1 cellular context compared by ENCODE assay signal in genomic region chr2:170921873-170922272, GRCh38.
TF ChIP-seq lines count a peak whose summit lies in the region.
"Not testable (repeated sequence)": the region's sequence is repeated elsewhere in the genome, so short reads cannot be mapped to it uniquely, and the experiment has no call there.

No MANE protein-coding gene starts in this region.

TF ChIP-seq in HepG2, 621 proteins besides CTCF, POLR2A, EP300 and RAD21 (continued from another document and continues in another):
- TF ChIP-seq AHDC1 (CRISPR knock-in tag; IDR thresholded peaks at IDR 0.05; ENCODE audit: borderline replicate concordance) (peak; percentile 79; the same call in 1 of the 2 replicates), CREB1 (CRISPR knock-in tag; IDR thresholded peaks at IDR 0.05) (peak; percentile 45; the same call in 1 of the 2 replicates), RXRB (CRISPR knock-in tag; IDR thresholded peaks at IDR 0.05; ENCODE audit: borderline replicate concordance) (peak; percentile 33; the same call in 1 of the 2 replicates), ARID4A (CRISPR knock-in tag; IDR thresholded peaks at IDR 0.05; ENCODE audit: borderline replicate concordance) (peak; percentile 29; the same call in 1 of the 2 replicates), ARNTL (CRISPR knock-in tag; IDR thresholded peaks at IDR 0.05) (0 out of 2 replicates have a peak, but pooled peaks have one; percentile 55), PATZ1 (CRISPR knock-in tag; IDR thresholded peaks at IDR 0.05) (peak; percentile 13; the same call in 1 of the 2 replicates), BCL6 (CRISPR knock-in tag; IDR thresholded peaks at IDR 0.05) (peak; percentile 40), NR2F1 (CRISPR knock-in tag; IDR thresholded peaks at IDR 0.05) (peak in 1 of 2 experiments; percentile 28; a peak in 1 of 4 replicates), IRF2 (CRISPR knock-in tag; IDR thresholded peaks at IDR 0.05) (peak; percentile 53; the same call in 1 of the 2 replicates), CEBPG (CRISPR knock-in tag; IDR thresholded peaks at IDR 0.05) (peak; percentile 57; the same call in 1 of the 2 replicates), NCOA2 (CRISPR knock-in tag; IDR thresholded peaks at IDR 0.05) (peak; percentile 20; the same call in 1 of the 2 replicates), ZFX (CRISPR knock-in tag; IDR thresholded peaks at IDR 0.05; ENCODE audit: low read depth) (peak; percentile 46; the same call in 1 of the 2 replicates), ZNF609 (CRISPR knock-in tag; IDR thresholded peaks at IDR 0.05; ENCODE audit: borderline replicate concordance) (0 out of 2 replicates have a peak, but pooled peaks have one; percentile 16), SP5 (CRISPR knock-in tag; IDR thresholded peaks at IDR 0.05; ENCODE audit: borderline replicate concordance, low read depth) (peak; percentile 59; the same call in 1 of the 2 replicates), SAP130 (CRISPR knock-in tag; IDR thresholded peaks at IDR 0.05; ENCODE audit: low read depth) (peak; percentile 75), TARDBP (CRISPR knock-in tag; IDR thresholded peaks at IDR 0.05) (peak; percentile 37; the same call in 1 of the 2 replicates), ETV5 (CRISPR knock-in tag; IDR thresholded peaks at IDR 0.05; ENCODE audit: borderline replicate concordance) (peak; percentile 28; the same call in 1 of the 2 replicates), ZNF691 (CRISPR knock-in tag; IDR thresholded peaks at IDR 0.05; ENCODE audit: borderline replicate concordance, low read depth) (0 out of 2 replicates have a peak, but pooled peaks have one; percentile 28), PAXIP1 (CRISPR knock-in tag; conservative IDR thresholded peaks at IDR 0.05) (peak; percentile 69), HDAC2 (CRISPR knock-in tag; IDR thresholded peaks at IDR 0.05) (peak; percentile 29; the same call in 1 of the 2 replicates), ZGPAT (CRISPR knock-in tag; IDR thresholded peaks at IDR 0.05) (peak; percentile 50), ZNF331 (CRISPR knock-in tag; IDR thresholded peaks at IDR 0.05) (peak; percentile 34; the same call in 1 of the 2 replicates), SALL1 (CRISPR knock-in tag; IDR thresholded peaks at IDR 0.05) (peak; percentile 30; the same call in 1 of the 2 replicates), GATAD2A (CRISPR knock-in tag; IDR thresholded peaks at IDR 0.05) (peak; percentile 68; the same call in 1 of the 2 replicates), FOXP1 (IDR thresholded peaks at IDR 0.05) (peak; percentile 70; the same call in 1 of the 2 replicates), FOXP1 (CRISPR knock-in tag; IDR thresholded peaks at IDR 0.05) (peak; percentile 95), ERF (CRISPR knock-in tag; IDR thresholded peaks at IDR 0.05) (peak; percentile 63), ZNF670 (CRISPR knock-in tag; IDR thresholded peaks at IDR 0.05; ENCODE audit: borderline replicate concordance) (0 out of 2 replicates have a peak, but pooled peaks have one; percentile 45), ZFY (CRISPR knock-in tag; IDR thresholded peaks at IDR 0.05) (peak; percentile 41; the same call in 1 of the 2 replicates)
- not testable (repeated sequence) for TF ChIP-seq CREB1 (IDR thresholded peaks at IDR 0.05)
